In the genomic region with DNA sequence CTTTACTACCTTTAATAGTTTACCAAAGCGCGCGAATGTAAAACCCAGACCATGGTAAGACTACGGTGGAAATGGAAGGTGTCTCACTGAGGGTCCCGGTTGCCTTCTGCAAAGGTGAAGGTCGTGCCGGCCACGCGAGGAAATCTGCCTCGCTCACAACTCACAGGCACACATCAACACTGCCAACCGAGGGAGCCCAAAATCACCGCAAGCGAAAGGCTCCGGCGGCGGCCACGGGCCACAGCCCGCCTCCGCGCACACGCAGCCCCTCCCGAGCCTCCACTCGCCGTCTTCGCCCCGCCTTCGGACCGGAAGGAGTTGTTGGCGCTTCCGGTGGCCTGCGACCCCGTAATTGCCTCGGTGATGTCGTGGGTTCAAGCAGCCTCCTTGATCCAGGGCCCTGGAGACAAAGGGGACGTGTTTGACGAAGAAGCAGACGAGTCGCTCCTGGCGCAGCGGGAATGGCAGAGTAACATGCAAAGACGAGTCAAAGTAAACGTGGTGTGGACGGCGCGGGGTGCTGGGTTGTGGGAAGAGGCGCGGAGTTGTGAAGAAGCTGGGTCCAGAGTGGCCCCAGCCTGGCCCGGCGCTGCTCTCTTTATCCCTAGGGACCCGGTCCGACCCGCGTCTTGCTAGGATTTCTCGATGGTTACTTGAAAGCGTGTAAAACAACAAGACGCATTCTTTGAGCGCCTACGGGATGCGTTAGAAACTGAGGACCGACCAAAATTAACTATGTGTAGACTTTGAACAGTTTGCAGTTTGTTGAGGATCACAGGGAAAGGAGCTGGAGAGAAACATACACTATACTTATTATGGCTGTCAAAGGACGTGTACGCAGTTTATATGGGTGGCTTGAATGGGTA, we compare ENCODE assay signal across 8 cellular contexts. TPM values are rescaled to one million over a fixed set of nuclear protein-coding genes. Genes with fewer than 3 reads are reported as not detected.
DNase-seq lines count a peak whose midpoint lies in the region; FAIRE-seq and TF ChIP-seq lines count a peak whose summit lies in the region.

A gene with protein sequence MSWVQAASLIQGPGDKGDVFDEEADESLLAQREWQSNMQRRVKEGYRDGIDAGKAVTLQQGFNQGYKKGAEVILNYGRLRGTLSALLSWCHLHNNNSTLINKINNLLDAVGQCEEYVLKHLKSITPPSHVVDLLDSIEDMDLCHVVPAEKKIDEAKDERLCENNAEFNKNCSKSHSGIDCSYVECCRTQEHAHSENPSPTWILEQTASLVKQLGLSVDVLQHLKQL (plus strand): TSS at position 349 of the 866 bp plus-strand sequence. CDS start 15 bp downstream, at position 364.

- H3K23ac ChIP-seq in H1 (ENCODE audit: insufficient read length) (no peak within 1 kb of the TSS), mesenchymal stem cell (ENCODE audit: low read length in 2 of 2) (peak within 1 kb of the TSS in 1 of 2 experiments; percentile 98)

- H3K27me3 ChIP-seq in H1 (replicated peaks in 1 of 4; ENCODE audit: control insufficient read depth in 3 of 4, extremely low read depth in 1 of 4, insufficient read depth in 3 of 4, low read length in 3 of 4) (peaks cover 0 to 2% (median 0%) of the 10 kb centered on the region in 4 experiments; a peak in 1 of 7 replicates), mesenchymal stem cell (ENCODE audit: control insufficient read depth in 1 of 2, insufficient read depth in 1 of 2, low read length in 2 of 2) (no peaks in the 10 kb centered on the region)

- peak within 1 kb of the TSS; percentile 85 to 94 (median 92) for H3K9ac ChIP-seq in H1 (replicated peaks in 1 of 4; ENCODE audit: extremely low read depth in 1 of 4, low read depth in 3 of 4, low read length in 3 of 4)
- peak within 1 kb of the TSS; percentile 96 for H3K9ac ChIP-seq in mesenchymal stem cell (ENCODE audit: low read length)

- H4K8ac ChIP-seq in H1 (ENCODE audit: extremely low read depth, insufficient read depth, low read length) (peak within 1 kb of the TSS; percentile 96), mesenchymal stem cell (ENCODE audit: low read length) (peak within 1 kb of the TSS; percentile 96)

- H4K91ac ChIP-seq in H1 (replicated peaks; ENCODE audit: insufficient read length, low read length): peak within 1 kb of the TSS; percentile 92
- H4K91ac ChIP-seq in mesenchymal stem cell (ENCODE audit: low read length): peak within 1 kb of the TSS; percentile 94

- H3K79me1 ChIP-seq in H1 (ENCODE audit: low read depth, low read length) (no peaks in the 10 kb centered on the region; the same call in 1 of the 2 replicates), mesenchymal stem cell (replicated peaks; ENCODE audit: low read length, poor library complexity, severe bottlenecking) (peaks cover 6% of the 10 kb centered on the region)

- TF ChIP-seq CTCF in GM20000 (IDR thresholded peaks at IDR 0.05; ENCODE audit: extremely low read depth, missing control alignments) (no peak), H1 (IDR thresholded peaks at IDR 0.05; ENCODE audit: control extremely low read depth in 1 of 3, insufficient read depth in 1 of 3, low read depth in 1 of 3, low read length in 3 of 3) (no peak; a peak in 1 of 4 replicates)

- peak within 1 kb of the TSS; percentile 97 for H2AFZ ChIP-seq in H1 (ENCODE audit: low read length)
- H2AFZ ChIP-seq in mesenchymal stem cell (ENCODE audit: low read depth, low read length): peak within 1 kb of the TSS; percentile 91

- H3K56ac ChIP-seq in H1 (replicated peaks; ENCODE audit: insufficient read length, low read depth, low read length): peak within 1 kb of the TSS; percentile 81

- H3K4me3 ChIP-seq in H1 (ENCODE audit: extremely low read depth in 1 of 4, insufficient read depth in 2 of 4, low read depth in 3 of 4, low read length in 4 of 4): peak within 1 kb of the TSS; percentile 73 to 98 (median 96)
- peak within 1 kb of the TSS; percentile 93 to 98 for H3K4me3 ChIP-seq in mesenchymal stem cell (ENCODE audit: insufficient read depth in 1 of 2, low read depth in 1 of 2, low read length in 2 of 2)

- FAIRE-seq in H1 (lab: Jason Lieb, UNC): no peak

- H2AK5ac ChIP-seq in H1 (ENCODE audit: low read depth, low read length): no peak within 1 kb of the TSS; the same call in 1 of the 2 replicates
- no peak within 1 kb of the TSS for H2AK5ac ChIP-seq in mesenchymal stem cell (ENCODE audit: low read length, severe bottlenecking)

- no peaks in the 10 kb centered on the region for H3K9me3 ChIP-seq in H1 (ENCODE audit: insufficient read depth in 2 of 2, low read depth in 1 of 2, low read length in 1 of 2)
- no peaks in the 10 kb centered on the region for H3K9me3 ChIP-seq in mesenchymal stem cell (ENCODE audit: control insufficient read depth, low read length)

- peak within 1 kb of the TSS; percentile 95; the same call in 1 of the 2 replicates for H2BK15ac ChIP-seq in H1 (ENCODE audit: low read length)
- no peak within 1 kb of the TSS for H2BK15ac ChIP-seq in mesenchymal stem cell (ENCODE audit: low read depth, poor library complexity, severe bottlenecking)

- no peak for TF ChIP-seq RAD21 in H1 (IDR thresholded peaks at IDR 0.05 in 1 of 2, conservative IDR thresholded peaks at IDR 0.05 in 1 of 2; ENCODE audit: low read depth in 2 of 2, low read length in 2 of 2)

- peak within 1 kb of the TSS; percentile 93 for H3K18ac ChIP-seq in H1 (ENCODE audit: extremely low read depth, low read length)
- peak within 1 kb of the TSS; percentile 68 to 98 for H3K18ac ChIP-seq in mesenchymal stem cell (ENCODE audit: low read depth in 1 of 2, low read length in 2 of 2)

- DNase-seq in COLO668 (lab: John Stamatoyannopoulos, UW; ENCODE audit: unreplicated experiment) (peak; percentile 95), GM20000 (ENCODE audit: low spot score) (peak; percentile 93), HS-5 (ENCODE audit: low read depth) (peak; percentile 63), NOMO-1 (lab: John Stamatoyannopoulos, UW; ENCODE audit: unreplicated experiment in 2 of 2) (peak; percentile 69 to 76), H1 (ENCODE audit: low read depth in 1 of 2, low spot score in 2 of 2) (peak; percentile 38 to 83), mesenchymal stem cell (peak; percentile 78)
- DNase-seq in activated CD8-positive, alpha-beta memory T cell treated with anti-CD3 and anti-CD28 coated beads for 48 hours (ENCODE audit: low read depth in 2 of 3, low spot score in 2 of 3): peak; percentile 65 to 71 (median 69)
- DNase-seq in stimulated activated CD8-positive, alpha-beta memory T cell treated with anti-CD3 and anti-CD28 coated beads, Interleukin-12 subunit alpha, Interleukin-12 subunit beta, amount 100 ng/mL, for 4 hours (ENCODE audit: low read depth): peak; percentile 73

- H2BK12ac ChIP-seq in H1 (ENCODE audit: low read depth, low read length): no peak within 1 kb of the TSS; the same call in 1 of the 2 replicates
- H2BK12ac ChIP-seq in mesenchymal stem cell (ENCODE audit: low read length in 2 of 2): peak within 1 kb of the TSS in 1 of 2 experiments; percentile 34

- peak; percentile 81 to 99 for TF ChIP-seq POLR2A in H1 (IDR thresholded peaks at IDR 0.05; ENCODE audit: control extremely low read depth in 1 of 2, low read depth in 2 of 2, low read length in 2 of 2)

- H3K4me2 ChIP-seq in H1 (ENCODE audit: insufficient read depth in 1 of 2, low read depth in 2 of 2, low read length in 2 of 2) (peak within 1 kb of the TSS; percentile 88 to 91), mesenchymal stem cell (ENCODE audit: low read length, poor library complexity, severe bottlenecking) (peak within 1 kb of the TSS; percentile 57)

- WGBS in H1 (ENCODE audit: extremely low coverage in 1 of 2, insufficient coverage in 1 of 2, insufficient read length in 1 of 2, insufficient replicate concordance in 2 of 2, low coverage in 1 of 2, low lambda C conversion rate in 2 of 2, missing lambda C conversion rate in 1 of 2), 2 experiments: 1% methylated on average over 61 of the region's 62 CpGs; no CpG with 5 or more reads in 1 of the 2 experiments
- under 1% methylated on average over 59 of the region's 62 CpGs for WGBS in mesenchymal stem cell

- H3K14ac ChIP-seq in H1 (ENCODE audit: insufficient read length): no peak within 1 kb of the TSS
- H3K14ac ChIP-seq in mesenchymal stem cell (ENCODE audit: low read length in 2 of 2): peak within 1 kb of the TSS in 1 of 2 experiments; percentile 97

- H2BK5ac ChIP-seq in H1 (ENCODE audit: low read depth, low read length) (peak within 1 kb of the TSS; percentile 96), mesenchymal stem cell (ENCODE audit: low read depth, low read length, poor library complexity, severe bottlenecking) (no peak within 1 kb of the TSS)

- POLR2A ChIA-PET in H1 (lab: Charles Lee; ENCODE audit: partially characterized antibody): interaction anchor here (0.5 to 2.0 kb wide), 10 partner anchors 9 to 568 kb away, joined by 3 to 17 read pairs (median 4); a partner anchor contains a TSS

- H3K4ac ChIP-seq in H1 (replicated peaks; ENCODE audit: insufficient read length, low read depth, low read length): peak within 1 kb of the TSS; percentile 27
- H3K4ac ChIP-seq in mesenchymal stem cell (ENCODE audit: low read depth in 1 of 2, low read length in 2 of 2): peak within 1 kb of the TSS in 1 of 2 experiments; percentile 89

- peaks cover 11% of the 10 kb centered on the region for H3K23me2 ChIP-seq in H1 (ENCODE audit: low read depth, low read length)

- H3K27ac ChIP-seq in H1 (ENCODE audit: low read depth, low read length) (peak within 1 kb of the TSS; percentile 70; the same call in 1 of the 2 replicates), mesenchymal stem cell (ENCODE audit: low read length, poor library complexity, severe bottlenecking) (peak within 1 kb of the TSS; percentile 53)

- H3K36me3 ChIP-seq in H1 (ENCODE audit: control insufficient read depth in 2 of 4, insufficient read depth in 4 of 4, low read length in 3 of 4) (peaks cover 0 to 12% (median 5%) of the 10 kb centered on the region in 4 experiments; a peak in 4 of 8 replicates), mesenchymal stem cell (ENCODE audit: control insufficient read depth in 1 of 2, insufficient read depth in 2 of 2, low read depth in 1 of 2, low read length in 2 of 2) (peaks cover 3 to 15% of the 10 kb centered on the region in 2 experiments)

- H3K79me2 ChIP-seq in H1 (ENCODE audit: control insufficient read depth in 1 of 2, insufficient read depth in 2 of 2, low read length in 2 of 2): peaks cover 0 to 17% of the 10 kb centered on the region in 2 experiments; a peak in 2 of 4 replicates

- CTCF ChIA-PET in H1 (lab: Charles Lee; ENCODE audit: partially characterized antibody): interaction anchor here (0.9 to 1.2 kb wide), 4 partner anchors 11 to 177 kb away, joined by 3 to 11 read pairs (median 4); no protein-coding TSS in a partner anchor

- H4K20me1 ChIP-seq in H1 (replicated peaks in 1 of 2; ENCODE audit: control insufficient read depth in 1 of 2, insufficient read depth in 2 of 2, low read length in 2 of 2): no peaks in the 10 kb centered on the region

- H3K4me1 ChIP-seq in H1 (replicated peaks in 1 of 4; ENCODE audit: control insufficient read depth in 3 of 4, insufficient read depth in 4 of 4, low read length in 3 of 4) (peaks cover 0 to 3% (median 1%) of the 10 kb centered on the region in 4 experiments; a peak in 2 of 7 replicates), mesenchymal stem cell (ENCODE audit: control insufficient read depth, insufficient read depth, low read depth, low read length) (no peaks in the 10 kb centered on the region)

- H2BK20ac ChIP-seq in H1 (ENCODE audit: low read length): no peak within 1 kb of the TSS

- TF ChIP-seq EP300 in H1 (IDR thresholded peaks at IDR 0.05; ENCODE audit: borderline replicate concordance in 1 of 2, low read depth in 2 of 2, low read length in 2 of 2): no peak

- peak within 1 kb of the TSS; percentile 94 for H4K5ac ChIP-seq in H1 (ENCODE audit: insufficient read length, low read depth, low read length)

- H2BK120ac ChIP-seq in H1 (replicated peaks; ENCODE audit: low read depth, low read length): no peak within 1 kb of the TSS
- H2BK120ac ChIP-seq in mesenchymal stem cell (ENCODE audit: low read depth, low read length): no peak within 1 kb of the TSS

RNA-seq across cellular contexts. Expression of the gene that starts here (rescaled TPM):
- 30.0 and 38.0 TPM in 2 replicates for total RNA-seq in H1 (2021; fragmentation: NEBNext Ultra II Directional; extraction: Animal tissue kit (Norgen Biotek cat#: 25700))
- 11.7 and 24.1 TPM in 2 replicates for polyA plus RNA-seq in H1 (2011; rRNA removed)
- polyA plus RNA-seq in H1 (2011; cell fraction: cytosol; rRNA removed): 34.3 TPM
- 4.3 TPM for polyA plus RNA-seq in H1 (2011; cell fraction: nucleus; rRNA removed)
- 26.9 to 44.7 TPM (median 32.2 TPM) in 4 replicates for polyA plus RNA-seq in H1 (2012, experiment 1 of 2)
- polyA plus RNA-seq in H1 (2012, experiment 2 of 2): 4.9 TPM
- polyA plus RNA-seq in H1 (2013, experiment 1 of 2): 32.2 TPM
- polyA plus RNA-seq in H1 (2013, experiment 2 of 2): 32.4 TPM
- polyA minus RNA-seq in H1 (2011; rRNA and poly(A)+ RNA removed): 11.8 and 13.5 TPM in 2 replicates
- 20.6 TPM for polyA minus RNA-seq in H1 (2011; cell fraction: cytosol; rRNA and poly(A)+ RNA removed)
- 42.7 TPM for polyA minus RNA-seq in H1 (2011; cell fraction: nucleus; rRNA and poly(A)+ RNA removed)
- polyA plus RNA-seq in mesenchymal stem cell (2013, experiment 1 of 2): 18.7 TPM
- polyA plus RNA-seq in mesenchymal stem cell (2013, experiment 2 of 2): 19.6 TPM

Comparison
In these comparisons a context has a peak if more than half of its experiments do, and no peak if none do; other contexts are left out.
1. Peak in every context shown above with its lines: DNase-seq, H3K4me3 ChIP-seq and H3K27ac ChIP-seq.